ENCODE assay signal across 8 cellular contexts in genomic region chr21:39542736-39543135, GRCh38.
"Had no signal": no experiment of that assay in that cellular context is flagged by ENCODE, and none has a peak within 500 bp of the region (broad histone marks: within the 10 kb centered on the region; RNA-seq: fewer than 3 reads in every experiment).

No MANE protein-coding gene starts in this region.

- FAIRE-seq: H54, HTR-8/SVneo, K562 had no signal

- DNase-seq: GM23248, GOT3, H9, HCEC 1CT, IMR-90 had no signal

- H3K9ac ChIP-seq: GM23248 had no signal

- H2AFZ ChIP-seq: GM23248 had no signal

- H3K4me3 ChIP-seq: GM23248, K562 had no signal

- ATAC-seq: K562 had no signal

- H3K27ac ChIP-seq: GM23248 had no signal
